In the genomic region with DNA sequence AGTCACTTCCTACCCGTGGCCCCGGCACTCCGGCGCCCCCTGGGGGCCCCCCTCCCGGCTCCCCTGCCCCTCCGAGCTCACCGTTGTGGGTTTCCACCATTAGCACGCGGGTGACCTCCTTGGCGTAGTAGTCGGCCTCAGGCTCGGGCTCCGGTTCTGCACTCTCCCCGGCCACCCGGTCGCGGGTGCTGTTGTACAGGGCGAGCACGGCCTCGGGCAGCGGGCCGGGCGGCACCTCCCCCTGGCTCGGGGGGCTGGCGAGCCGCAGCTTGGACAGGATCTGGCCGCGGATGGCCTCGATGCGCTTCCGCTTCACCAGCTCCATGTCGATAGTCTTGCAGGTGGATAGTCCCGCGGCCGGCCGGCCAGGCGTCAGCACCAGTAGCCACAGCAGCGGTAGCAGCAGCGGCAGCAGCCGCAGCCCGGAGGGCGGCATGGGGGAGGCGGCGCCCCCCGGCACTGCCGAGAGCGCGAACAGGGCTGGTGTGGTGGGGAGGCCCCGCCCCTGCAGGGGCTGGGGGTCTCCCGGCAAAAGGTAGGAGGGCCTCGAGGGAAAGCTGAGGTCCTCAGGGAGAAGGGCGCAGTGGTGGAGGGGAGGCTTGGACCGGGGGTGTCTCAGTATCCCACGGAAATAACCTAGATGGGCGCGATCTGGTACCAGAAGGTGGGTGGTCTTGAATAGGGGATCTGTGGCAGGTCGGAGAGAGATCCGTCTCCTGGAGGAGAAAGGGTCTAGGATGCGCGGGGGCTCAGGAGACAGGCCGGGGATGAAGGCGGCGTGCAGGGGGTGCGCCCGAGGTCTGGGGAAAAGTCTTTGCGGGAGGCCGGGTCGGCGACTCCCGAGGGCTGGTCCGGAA, we compare ENCODE assay signal across 8 cellular contexts. TPM values are rescaled to one million over a fixed set of nuclear protein-coding genes. Genes with fewer than 3 reads are reported as not detected.
DNase-seq lines count a peak whose midpoint lies in the region; ATAC-seq, FAIRE-seq and TF ChIP-seq lines count a peak whose summit lies in the region.

No MANE protein-coding gene starts in this region.

- H3K79me2 ChIP-seq in osteoblast (ENCODE audit: insufficient read depth, low read length) = peaks cover 52% of the 10 kb centered on the region

- no peaks in the 10 kb centered on the region for H3K9me3 ChIP-seq in osteoblast (ENCODE audit: low read depth, low read length)
- H3K9me3 ChIP-seq in thyroid gland = no peaks in the 10 kb centered on the region

- peak overlapping the region; percentile 84 for H3K4me2 ChIP-seq in osteoblast (ENCODE audit: insufficient read depth, low read length)

- CTCF ChIA-PET in AG04449 (lab: Yijun Ruan, JAX) = interaction anchor here (0.6 to 6.8 kb wide), 17 partner anchors 13 to 148 kb away, joined by 3 to 103 read pairs (median 4); a partner anchor contains a TSS

- ATAC-seq in foreskin keratinocyte = peak; percentile 3

- no peaks in the 10 kb centered on the region for H3K27me3 ChIP-seq in foreskin keratinocyte
- H3K27me3 ChIP-seq in osteoblast (ENCODE audit: insufficient read depth, low read length) = no peaks in the 10 kb centered on the region
- peaks cover 3% of the 10 kb centered on the region for H3K27me3 ChIP-seq in thyroid gland

- peak overlapping the region; percentile 87 for H3K4me3 ChIP-seq in AG04449 (ENCODE audit: low read depth, low read length)
- H3K4me3 ChIP-seq in osteoblast (ENCODE audit: insufficient read depth, low read length) = peak overlapping the region; percentile 93
- H3K4me3 ChIP-seq in thyroid gland (replicated peaks in 1 of 3) = peak overlapping the region; percentile 3 to 45 (median 33)

- POLR2A ChIA-PET in AG04449 (lab: Yijun Ruan, JAX) = interaction anchor here (0.5 to 3.8 kb wide), 10 partner anchors 11 to 665 kb away, joined by 3 to 29 read pairs (median 3); a partner anchor contains a TSS

- H3K4me1 ChIP-seq in foreskin keratinocyte (no peaks in the 10 kb centered on the region), osteoblast (ENCODE audit: insufficient read depth, low read length) (peaks cover 11% of the 10 kb centered on the region), thyroid gland (peaks cover 18 to 21% of the 10 kb centered on the region in 2 donors)

- peak; percentile 67 for TF ChIP-seq CTCF in AG04449 (IDR thresholded peaks at IDR 0.05; ENCODE audit: insufficient read depth, low read length, missing control alignments)
- peak; percentile 73 for TF ChIP-seq CTCF in foreskin keratinocyte (conservative IDR thresholded peaks at IDR 0.05)
- TF ChIP-seq CTCF in osteoblast (IDR thresholded peaks at IDR 0.05; ENCODE audit: extremely low read depth, low read depth, low read length) = peak; percentile 47
- peak in 1 of 6 experiments; percentile 29 for TF ChIP-seq CTCF in thyroid gland (IDR thresholded peaks at IDR 0.05)

- peak overlapping the region; percentile 6 for H2AFZ ChIP-seq in osteoblast (ENCODE audit: low read length)

- FAIRE-seq in GM19239 (lab: Jason Lieb, UNC) = no peak

- peak overlapping the region; percentile 95 for H3K27ac ChIP-seq in foreskin keratinocyte
- peak overlapping the region; percentile 29 for H3K27ac ChIP-seq in osteoblast (ENCODE audit: low read depth, low read length)
- peak overlapping the region; percentile 66 to 78 (median 70) for H3K27ac ChIP-seq in thyroid gland

- no peak for DNase-seq in AG04449 (ENCODE audit: low read depth, low spot score)
- peak; percentile 62 for DNase-seq in GM19239 (ENCODE audit: insufficient read length, low spot score)
- DNase-seq in activated T-helper 1 cell treated with anti-CD3 and anti-CD28 coated beads, Interleukin-2, amount 50 U/mL, for 16 hours (ENCODE audit: low read depth in 1 of 2, low spot score in 1 of 2) = peak; percentile 53 to 70
- peak in 1 of 2 donors; percentile 48 for DNase-seq in foreskin keratinocyte
- peak; percentile 96 for DNase-seq in osteoblast (ENCODE audit: insufficient read length, low spot score, missing footprints)
- peak; percentile 32 to 43 for DNase-seq in thyroid gland
- no peak for DNase-seq in NCI-H1092 treated with DMSO at 0.1 percent for 48 hours (lab: John Stamatoyannopoulos, UW)

- peaks cover 5% of the 10 kb centered on the region for H3K36me3 ChIP-seq in osteoblast (ENCODE audit: insufficient read depth, low read length)
- H3K36me3 ChIP-seq in thyroid gland = no peaks in the 10 kb centered on the region

- H4K20me1 ChIP-seq in osteoblast (ENCODE audit: insufficient read depth, low read length) = peaks cover 35% of the 10 kb centered on the region

- no peak for TF ChIP-seq POLR2A in thyroid gland (IDR thresholded peaks at IDR 0.05)

- WGBS in thyroid gland, 2 donors = 1 to 2% methylated on average over 27 to 33 of the region's 71 CpGs

- intact Hi-C loops in thyroid gland (cut with DNase I) = loop anchor here (5.0 kb wide), 1 partner anchor 41 kb away; a partner anchor contains a TSS

TF ChIP-seq in PFSK-1, 5 proteins besides CTCF, POLR2A, EP300 and RAD21:
- TF ChIP-seq FOXP2 (optimal IDR thresholded peaks at IDR 0.05; ENCODE audit: borderline replicate concordance, extremely low read depth, extremely low read length, insufficient read depth) (peak; percentile 38), SIN3A (IDR thresholded peaks at IDR 0.05; ENCODE audit: borderline replicate concordance, insufficient read depth, low read length) (peak; percentile 39; the same call in 1 of the 2 replicates), TAF1 (IDR thresholded peaks at IDR 0.05; ENCODE audit: borderline replicate concordance, insufficient read depth, low read length) (peak; percentile 44; the same call in 1 of the 2 replicates), POLR2AphosphoS5 (IDR thresholded peaks at IDR 0.05; ENCODE audit: low read depth, low read length) (no peak)
- TF ChIP-seq, protein P1, sequence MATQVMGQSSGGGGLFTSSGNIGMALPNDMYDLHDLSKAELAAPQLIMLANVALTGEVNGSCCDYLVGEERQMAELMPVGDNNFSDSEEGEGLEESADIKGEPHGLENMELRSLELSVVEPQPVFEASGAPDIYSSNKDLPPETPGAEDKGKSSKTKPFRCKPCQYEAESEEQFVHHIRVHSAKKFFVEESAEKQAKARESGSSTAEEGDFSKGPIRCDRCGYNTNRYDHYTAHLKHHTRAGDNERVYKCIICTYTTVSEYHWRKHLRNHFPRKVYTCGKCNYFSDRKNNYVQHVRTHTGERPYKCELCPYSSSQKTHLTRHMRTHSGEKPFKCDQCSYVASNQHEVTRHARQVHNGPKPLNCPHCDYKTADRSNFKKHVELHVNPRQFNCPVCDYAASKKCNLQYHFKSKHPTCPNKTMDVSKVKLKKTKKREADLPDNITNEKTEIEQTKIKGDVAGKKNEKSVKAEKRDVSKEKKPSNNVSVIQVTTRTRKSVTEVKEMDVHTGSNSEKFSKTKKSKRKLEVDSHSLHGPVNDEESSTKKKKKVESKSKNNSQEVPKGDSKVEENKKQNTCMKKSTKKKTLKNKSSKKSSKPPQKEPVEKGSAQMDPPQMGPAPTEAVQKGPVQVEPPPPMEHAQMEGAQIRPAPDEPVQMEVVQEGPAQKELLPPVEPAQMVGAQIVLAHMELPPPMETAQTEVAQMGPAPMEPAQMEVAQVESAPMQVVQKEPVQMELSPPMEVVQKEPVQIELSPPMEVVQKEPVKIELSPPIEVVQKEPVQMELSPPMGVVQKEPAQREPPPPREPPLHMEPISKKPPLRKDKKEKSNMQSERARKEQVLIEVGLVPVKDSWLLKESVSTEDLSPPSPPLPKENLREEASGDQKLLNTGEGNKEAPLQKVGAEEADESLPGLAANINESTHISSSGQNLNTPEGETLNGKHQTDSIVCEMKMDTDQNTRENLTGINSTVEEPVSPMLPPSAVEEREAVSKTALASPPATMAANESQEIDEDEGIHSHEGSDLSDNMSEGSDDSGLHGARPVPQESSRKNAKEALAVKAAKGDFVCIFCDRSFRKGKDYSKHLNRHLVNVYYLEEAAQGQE (IDR thresholded peaks at IDR 0.05; ENCODE audit: insufficient read depth in 1 of 2, low read depth in 2 of 2, low read length in 2 of 2) = no peak

RNA-seq across cellular contexts. Expression of a gene that starts 0.9 kb away (rescaled TPM):
- 280 TPM for polyA plus RNA-seq in PFSK-1 (2012; ENCODE audit: insufficient read length, low read depth)
- 26.8 and 26.9 TPM in 2 replicates for total RNA-seq in foreskin keratinocyte
- polyA plus RNA-seq in foreskin keratinocyte = 51.3 and 52.5 TPM in 2 replicates
- total RNA-seq in osteoblast = 17.4 and 21.2 TPM in 2 replicates
- 10 to 100 TPM in 3 of 4 donors, 1 to 10 TPM in 1; 9.6 to 13.7 (median 11.0) TPM for total RNA-seq in thyroid gland

RNA-seq across cellular contexts. Expression of a gene that starts 11.1 kb away (rescaled TPM):
- polyA plus RNA-seq in PFSK-1 (2012; ENCODE audit: insufficient read length, low read depth) = 15.7 TPM
- total RNA-seq in foreskin keratinocyte (4.4 and 5.8 TPM in 2 replicates), osteoblast (5.6 and 6.5 TPM in 2 replicates), thyroid gland (10 to 100 TPM in 2 of 4 donors, 1 to 10 TPM in 2; 5.9 to 12.5 (median 9.9) TPM)
- 6.7 and 8.5 TPM in 2 replicates for polyA plus RNA-seq in foreskin keratinocyte

RNA-seq across cellular contexts. Expression of a gene that starts 23.5 kb away (rescaled TPM):
- 12.6 TPM for polyA plus RNA-seq in PFSK-1 (2012; ENCODE audit: insufficient read length, low read depth)
- total RNA-seq in foreskin keratinocyte = 3.2 and 4.0 TPM in 2 replicates
- polyA plus RNA-seq in foreskin keratinocyte = 3.8 and 4.9 TPM in 2 replicates
- 5.9 and 6.2 TPM in 2 replicates for total RNA-seq in osteoblast
- 10 to 100 TPM in 2 of 4 donors, 1 to 10 TPM in 2; 5.0 to 14.9 (median 9.0) TPM for total RNA-seq in thyroid gland

RNA-seq across cellular contexts. Expression of a gene that starts 42.9 kb away (rescaled TPM):
- 33.6 TPM for polyA plus RNA-seq in PFSK-1 (2012; ENCODE audit: insufficient read length, low read depth)
- 10.5 and 11.9 TPM in 2 replicates for total RNA-seq in foreskin keratinocyte
- polyA plus RNA-seq in foreskin keratinocyte = 13.5 and 14.5 TPM in 2 replicates
- 9.0 and 11.2 TPM in 2 replicates for total RNA-seq in osteoblast
- 10 to 100 TPM; 10.6 to 22.0 (median 19.3) TPM for total RNA-seq in thyroid gland

RNA-seq across cellular contexts. Expression of a gene that starts 44.3 kb away (rescaled TPM):
- polyA plus RNA-seq in PFSK-1 (2012; ENCODE audit: insufficient read length, low read depth) = 133 TPM
- 19.6 and 22.7 TPM in 2 replicates for total RNA-seq in foreskin keratinocyte
- 30.2 and 35.9 TPM in 2 replicates for polyA plus RNA-seq in foreskin keratinocyte
- 13.3 and 14.5 TPM in 2 replicates for total RNA-seq in osteoblast
- 10 to 100 TPM; 11.8 to 20.7 (median 14.2) TPM for total RNA-seq in thyroid gland

Comparison
In these comparisons a context has a peak if more than half of its experiments do, and no peak if none do; other contexts are left out.
1. DNase-seq: peak in GM19239 (single experiment), activated T-helper 1 cell treated with anti-CD3 and anti-CD28 coated beads, Interleukin-2, amount 50 U/mL, for 16 hours (2 of 2), osteoblast (single experiment) and thyroid gland (2 of 2); none in AG04449 (single experiment) and NCI-H1092 treated with DMSO at 0.1 percent for 48 hours (single experiment).
2. H3K4me3 ChIP-seq: peak in every context shown above with its lines; median percentile 93 in osteoblast; 87 in AG04449; 33 in thyroid gland.
3. H3K27ac ChIP-seq: peak in every context shown above with its lines; median percentile 95 in foreskin keratinocyte; 70 in thyroid gland; 29 in osteoblast.